Comparison of ENCODE assay signal across 1 cellular context in the genomic region with DNA sequence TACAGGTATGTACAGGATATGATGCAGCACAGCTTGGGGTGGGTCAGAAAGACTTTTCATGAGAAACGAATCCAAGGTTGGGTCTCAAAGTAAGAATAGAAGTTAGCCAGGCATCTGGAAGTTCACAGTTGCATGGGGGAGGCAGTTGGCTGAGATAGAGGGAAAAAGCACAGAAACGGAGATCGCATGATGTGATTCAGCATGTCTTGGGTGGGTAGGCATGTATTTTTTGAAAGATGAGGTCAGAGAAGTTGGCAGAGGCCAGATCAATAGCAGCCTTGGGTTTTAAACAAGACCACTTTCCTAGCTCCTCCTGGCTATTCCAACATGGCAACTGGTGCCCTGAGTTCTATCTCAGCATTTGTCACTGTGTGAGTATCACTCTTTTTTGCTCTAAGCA.
TF ChIP-seq lines count a peak whose summit lies in the region.

No MANE protein-coding gene starts in this region.

TF ChIP-seq in K562, 482 proteins besides CTCF, POLR2A, EP300 and RAD21 (continued from another document):
- TF ChIP-seq, protein P1, sequence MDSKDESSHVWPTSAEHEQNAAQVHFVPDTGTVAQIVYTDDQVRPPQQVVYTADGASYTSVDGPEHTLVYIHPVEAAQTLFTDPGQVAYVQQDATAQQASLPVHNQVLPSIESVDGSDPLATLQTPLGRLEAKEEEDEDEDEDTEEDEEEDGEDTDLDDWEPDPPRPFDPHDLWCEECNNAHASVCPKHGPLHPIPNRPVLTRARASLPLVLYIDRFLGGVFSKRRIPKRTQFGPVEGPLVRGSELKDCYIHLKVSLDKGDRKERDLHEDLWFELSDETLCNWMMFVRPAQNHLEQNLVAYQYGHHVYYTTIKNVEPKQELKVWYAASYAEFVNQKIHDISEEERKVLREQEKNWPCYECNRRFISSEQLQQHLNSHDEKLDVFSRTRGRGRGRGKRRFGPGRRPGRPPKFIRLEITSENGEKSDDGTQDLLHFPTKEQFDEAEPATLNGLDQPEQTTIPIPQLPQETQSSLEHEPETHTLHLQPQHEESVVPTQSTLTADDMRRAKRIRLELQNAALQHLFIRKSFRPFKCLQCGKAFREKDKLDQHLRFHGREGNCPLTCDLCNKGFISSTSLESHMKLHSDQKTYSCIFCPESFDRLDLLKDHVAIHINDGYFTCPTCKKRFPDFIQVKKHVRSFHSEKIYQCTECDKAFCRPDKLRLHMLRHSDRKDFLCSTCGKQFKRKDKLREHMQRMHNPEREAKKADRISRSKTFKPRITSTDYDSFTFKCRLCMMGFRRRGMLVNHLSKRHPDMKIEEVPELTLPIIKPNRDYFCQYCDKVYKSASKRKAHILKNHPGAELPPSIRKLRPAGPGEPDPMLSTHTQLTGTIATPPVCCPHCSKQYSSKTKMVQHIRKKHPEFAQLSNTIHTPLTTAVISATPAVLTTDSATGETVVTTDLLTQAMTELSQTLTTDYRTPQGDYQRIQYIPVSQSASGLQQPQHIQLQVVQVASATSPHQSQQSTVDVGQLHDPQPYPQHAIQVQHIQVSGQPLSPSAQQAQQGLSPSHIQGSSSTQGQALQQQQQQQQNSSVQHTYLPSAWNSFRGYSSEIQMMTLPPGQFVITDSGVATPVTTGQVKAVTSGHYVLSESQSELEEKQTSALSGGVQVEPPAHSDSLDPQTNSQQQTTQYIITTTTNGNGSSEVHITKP (IDR thresholded peaks at IDR 0.05; ENCODE audit: partially characterized antibody), result peak; percentile 77
- TF ChIP-seq NR4A1 (CRISPR knock-in tag; IDR thresholded peaks at IDR 0.05) (no peak), NR4A1 (tag; IDR thresholded peaks at IDR 0.05) (0 out of 2 replicates have a peak, but pooled peaks have one; percentile 14), ESRRA (IDR thresholded peaks at IDR 0.05; ENCODE audit: borderline replicate concordance, low read depth) (no peak)
